Comparison of ENCODE assay signal across 22 cellular contexts in the genomic region with DNA sequence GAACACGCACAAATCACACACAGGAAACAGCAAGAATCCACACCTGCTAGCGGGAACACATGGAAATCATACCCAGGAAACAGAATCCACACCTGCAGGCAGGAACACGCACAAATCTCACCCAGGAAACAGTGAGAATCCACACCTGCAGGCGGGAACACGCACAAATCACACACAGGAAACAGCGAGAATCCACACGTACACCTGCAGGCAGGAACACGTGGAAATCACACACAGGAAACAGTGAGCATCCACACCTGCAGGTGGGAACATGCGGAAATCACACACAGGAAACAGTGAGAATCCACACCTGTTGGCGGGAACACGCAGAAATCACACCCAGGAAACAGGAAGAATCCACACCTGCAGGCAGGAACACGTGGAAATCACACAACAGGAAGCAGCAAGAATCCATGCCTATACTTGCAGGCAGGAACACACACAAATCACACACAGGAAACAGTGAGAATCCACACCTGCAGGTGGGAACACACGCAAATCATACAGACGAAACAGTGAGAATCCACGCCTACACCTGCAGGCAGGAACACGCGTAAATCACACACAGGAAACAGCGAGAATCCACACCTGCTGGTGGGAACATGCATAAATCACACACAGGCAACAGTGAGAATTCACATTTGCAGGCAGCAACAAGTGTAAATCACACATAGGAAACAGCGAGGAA.
A peak's percentile ranks its signal among the peaks of the same experiment; 100 is the strongest.
DNase-seq lines count a peak whose midpoint lies in the region; ATAC-seq, FAIRE-seq and TF ChIP-seq lines count a peak whose summit lies in the region.
"Had no signal": no experiment of that assay in that cellular context is flagged by ENCODE, and none has a peak within 500 bp of the region (broad histone marks: within the 10 kb centered on the region; RNA-seq: fewer than 3 reads in every experiment).

No MANE protein-coding gene starts in this region.

- H3K79me2 ChIP-seq in Karpas-422 (ENCODE audit: low read length): no peaks in the 10 kb centered on the region

- no peak overlapping the region for H3K27ac ChIP-seq in Karpas-422 (ENCODE audit: low read length)
- H3K27ac ChIP-seq: 22Rv1, HL-60 had no signal

- H3K9me2 ChIP-seq in Karpas-422 (replicated peaks; ENCODE audit: insufficient read depth, low read length): no peaks in the 10 kb centered on the region

- H3K4me2 ChIP-seq in Karpas-422 (ENCODE audit: low read depth, low read length, poor library complexity, severe bottlenecking): no peak overlapping the region

- H4K20me1 ChIP-seq in Karpas-422 (ENCODE audit: insufficient read depth, low read depth, low read length): no peaks in the 10 kb centered on the region

- H3K4me3 ChIP-seq in Karpas-422 (ENCODE audit: low read length): no peak overlapping the region
- H3K4me3 ChIP-seq: MG63 had no signal

- peak; percentile 2 for DNase-seq in activated CD4-positive, alpha-beta T cell treated with anti-CD3 and anti-CD28 coated beads, Interleukin-2, amount 10 ng/mL, durations not matched to agents 7 days and 5 days
- no peak for DNase-seq in activated CD4-positive, alpha-beta T cell treated with anti-CD3 and anti-CD28 coated beads, Interleukin-2, amount 50 U/mL, for 1 hour
- DNase-seq in Karpas-422: peak; percentile 1
- DNase-seq in endothelial cell (ENCODE audit: low spot score): no peak
- peak; percentile 49 for DNase-seq in osteocyte (ENCODE audit: extremely low spot score, unreplicated experiment)
- no peak for DNase-seq in foreskin melanocyte
- DNase-seq in D721Med (ENCODE audit: insufficient read length, low spot score): no peak
- DNase-seq: GDM1, H9, IMR-90, MG63, NCI-H1048, NCI-H1436, NCI-H2029, NCI-H2171 treated with DMSO at 0.1 percent for 48 hours, NCI-H446, NCI-H69 had no signal

- no peak for FAIRE-seq in D721Med (lab: Jason Lieb, UNC)

- no peak for ATAC-seq in GM18873 (IDR thresholded peaks at IDR 0.05; ENCODE audit: low FRiP score, unreplicated experiment)
- ATAC-seq: Panc1 had no signal

- no peaks in the 10 kb centered on the region for H3K36me3 Mint-ChIP-seq in activated CD4-positive, alpha-beta T cell treated with anti-CD3 and anti-CD28 coated beads, Interleukin-2, amount 10 ng/mL, durations not matched to agents 7 days and 5 days (ENCODE audit: low read depth)
- H3K36me3 Mint-ChIP-seq in endothelial cell (ENCODE audit: low read depth, unreplicated experiment) (peaks cover 12% of the 10 kb centered on the region), osteocyte (ENCODE audit: unreplicated experiment) (no peaks in the 10 kb centered on the region)
- H3K36me3 Mint-ChIP-seq: CD14-positive monocyte had no signal

- no peak overlapping the region for H3K27ac Mint-ChIP-seq in activated CD4-positive, alpha-beta T cell treated with anti-CD3 and anti-CD28 coated beads, Interleukin-2, amount 10 ng/mL, durations not matched to agents 7 days and 5 days
- peak overlapping the region; percentile 68 for H3K27ac Mint-ChIP-seq in endothelial cell (ENCODE audit: unreplicated experiment)
- H3K27ac Mint-ChIP-seq in osteocyte (ENCODE audit: unreplicated experiment): no peak overlapping the region

- no peak overlapping the region for H3K9ac ChIP-seq in Karpas-422 (ENCODE audit: low read length)

- H3K27me3 Mint-ChIP-seq in activated CD4-positive, alpha-beta T cell treated with anti-CD3 and anti-CD28 coated beads, Interleukin-2, amount 10 ng/mL, durations not matched to agents 7 days and 5 days: no peaks in the 10 kb centered on the region
- H3K27me3 Mint-ChIP-seq in endothelial cell (ENCODE audit: unreplicated experiment) (peaks cover 10% of the 10 kb centered on the region), osteocyte (ENCODE audit: unreplicated experiment) (no peaks in the 10 kb centered on the region)

- H3K36me3 ChIP-seq in Karpas-422 (ENCODE audit: insufficient read depth, low read length): no peaks in the 10 kb centered on the region
- H3K36me3 ChIP-seq: MG63 had no signal

- H3K9me3 ChIP-seq in Karpas-422 (ENCODE audit: low read length): peaks cover 5% of the 10 kb centered on the region; the same call in 1 of the 2 replicates
- H3K9me3 ChIP-seq: MG63 had no signal

- no peak for TF ChIP-seq CTCF in endothelial cell (IDR thresholded peaks at IDR 0.05; ENCODE audit: unreplicated experiment)
- TF ChIP-seq CTCF in osteocyte (IDR thresholded peaks at IDR 0.05): no peak
- TF ChIP-seq CTCF in D721Med (IDR thresholded peaks at IDR 0.05; ENCODE audit: insufficient read depth, missing control alignments): no peak

- POLR2A ChIA-PET in activated CD4-positive, alpha-beta T cell treated with anti-CD3 and anti-CD28 coated beads, Interleukin-2, amount 10 ng/mL, durations not matched to agents 7 days and 5 days (lab: Charles Lee): no interaction called here

- no peaks in the 10 kb centered on the region for H3K4me1 Mint-ChIP-seq in activated CD4-positive, alpha-beta T cell treated with anti-CD3 and anti-CD28 coated beads, Interleukin-2, amount 10 ng/mL, durations not matched to agents 7 days and 5 days
- H3K4me1 Mint-ChIP-seq in endothelial cell (ENCODE audit: unreplicated experiment): peaks cover 21% of the 10 kb centered on the region
- no peaks in the 10 kb centered on the region for H3K4me1 Mint-ChIP-seq in osteocyte (ENCODE audit: unreplicated experiment)
- H3K4me1 Mint-ChIP-seq: CD14-positive monocyte, H9 had no signal

- no peaks in the 10 kb centered on the region for H3K27me3 ChIP-seq in Karpas-422 (ENCODE audit: low read length)
- H3K27me3 ChIP-seq: MG63 had no signal

- H2AFZ ChIP-seq in Karpas-422 (ENCODE audit: low read length): no peak overlapping the region

- H3K4me3 Mint-ChIP-seq in activated CD4-positive, alpha-beta T cell treated with anti-CD3 and anti-CD28 coated beads, Interleukin-2, amount 10 ng/mL, durations not matched to agents 7 days and 5 days: no peak overlapping the region
- peak overlapping the region; percentile 64 for H3K4me3 Mint-ChIP-seq in endothelial cell (ENCODE audit: unreplicated experiment)
- H3K4me3 Mint-ChIP-seq in osteocyte (ENCODE audit: unreplicated experiment): no peak overlapping the region
- H3K4me3 Mint-ChIP-seq: CD14-positive monocyte, H9 had no signal

- peaks cover 17% of the 10 kb centered on the region for H3K9me3 Mint-ChIP-seq in activated CD4-positive, alpha-beta T cell treated with anti-CD3 and anti-CD28 coated beads, Interleukin-2, amount 10 ng/mL, durations not matched to agents 7 days and 5 days
- H3K9me3 Mint-ChIP-seq in endothelial cell (ENCODE audit: unreplicated experiment): peaks cover 4% of the 10 kb centered on the region
- peaks cover 15% of the 10 kb centered on the region for H3K9me3 Mint-ChIP-seq in osteocyte (ENCODE audit: unreplicated experiment)

- CTCF ChIA-PET in activated CD4-positive, alpha-beta T cell treated with anti-CD3 and anti-CD28 coated beads, Interleukin-2, amount 10 ng/mL, durations not matched to agents 7 days and 5 days (lab: Charles Lee): no interaction called here

- no peaks in the 10 kb centered on the region for H3K4me1 ChIP-seq in Karpas-422 (ENCODE audit: low read length)

Comparison
In these comparisons a context has a peak if more than half of its experiments do, and no peak if none do; other contexts are left out.
1. DNase-seq: peak in activated CD4-positive, alpha-beta T cell treated with anti-CD3 and anti-CD28 coated beads, Interleukin-2, amount 10 ng/mL, durations not matched to agents 7 days and 5 days (single experiment), Karpas-422 (single experiment) and osteocyte (single experiment); none in activated CD4-positive, alpha-beta T cell treated with anti-CD3 and anti-CD28 coated beads, Interleukin-2, amount 50 U/mL, for 1 hour (single experiment), endothelial cell (single experiment), foreskin melanocyte (single experiment) and D721Med (single experiment).